16 cellular contexts compared by ENCODE assay signal in genomic region chr10:105258036-105258673, GRCh38.
A peak's percentile ranks its signal among the peaks of the same experiment; 100 is the strongest.
DNase-seq lines count a peak whose midpoint lies in the region; ATAC-seq and TF ChIP-seq lines count a peak whose summit lies in the region.
"Had no signal": no experiment of that assay in that cellular context is flagged by ENCODE, and none has a peak within 500 bp of the region (broad histone marks: within the 10 kb centered on the region; RNA-seq: fewer than 3 reads in every experiment).

No MANE protein-coding gene starts in this region.

- H3K27me3 ChIP-seq in heart left ventricle: no peaks in the 10 kb centered on the region
- H3K27me3 ChIP-seq in esophagus muscularis mucosa: no peaks in the 10 kb centered on the region
- H3K27me3 ChIP-seq in right cardiac atrium (ENCODE audit: control insufficient read depth, insufficient read depth): no peaks in the 10 kb centered on the region
- H3K27me3 ChIP-seq in upper lobe of left lung: no peaks in the 10 kb centered on the region

- DNase-seq in Right ventricle myocardium superior (no peak), heart left ventricle (no peak), esophagus muscularis mucosa (ENCODE audit: extremely low spot score) (peak; percentile 10), right cardiac atrium (no peak), kidney tubule cell (ENCODE audit: low spot score) (peak; percentile 62), upper lobe of left lung (no peak), COLO829 (ENCODE audit: low spot score) (no peak)
- no peak for DNase-seq in stimulated activated CD4-positive, alpha-beta T cell treated with anti-CD3 and anti-CD28 coated beads, Interleukin-4, amount 100 ng/mL, for 4 hours
- DNase-seq: C1 segment of cervical spinal cord; Caco-2; CD4-positive, alpha-beta memory T cell; DMS153; DND-41; GM23248; H7; HCEC 1CT had no signal

- intact Hi-C loops in Right ventricle myocardium superior (cut with DNase I): no loop called here
- intact Hi-C loops in heart left ventricle (cut with DNase I): no loop called here
- intact Hi-C loops in esophagus muscularis mucosa (cut with DNase I): no loop called here
- intact Hi-C loops in right cardiac atrium (cut with DNase I): no loop called here

- no peaks in the 10 kb centered on the region for H3K9me3 ChIP-seq in heart left ventricle
- H3K9me3 ChIP-seq in esophagus muscularis mucosa: no peaks in the 10 kb centered on the region
- H3K9me3 ChIP-seq in right cardiac atrium (ENCODE audit: control insufficient read depth, low read length): no peaks in the 10 kb centered on the region
- no peaks in the 10 kb centered on the region for H3K9me3 ChIP-seq in upper lobe of left lung
- H3K9me3 ChIP-seq: Caco-2 had no signal

- no peak for TF ChIP-seq EP300 in esophagus muscularis mucosa (IDR thresholded peaks at IDR 0.05)
- no peak for TF ChIP-seq EP300 in upper lobe of left lung (IDR thresholded peaks at IDR 0.05)

- 55 to 65% (median 60%) methylated on average over 3 of the region's 3 CpGs for WGBS in heart left ventricle, 4 donors
- WGBS in esophagus muscularis mucosa: 85% methylated on average over 3 of the region's 3 CpGs
- WGBS in right cardiac atrium: 56% methylated on average over 3 of the region's 3 CpGs
- WGBS in upper lobe of left lung, 2 donors: 84 to 87% methylated on average over 3 of the region's 3 CpGs

- H3K36me3 ChIP-seq in heart left ventricle: no peaks in the 10 kb centered on the region
- H3K36me3 ChIP-seq in esophagus muscularis mucosa: no peaks in the 10 kb centered on the region
- no peaks in the 10 kb centered on the region for H3K36me3 ChIP-seq in upper lobe of left lung

- no peak for TF ChIP-seq CTCF in heart left ventricle (IDR thresholded peaks at IDR 0.05)
- TF ChIP-seq CTCF in esophagus muscularis mucosa (IDR thresholded peaks at IDR 0.05): no peak
- no peak for TF ChIP-seq CTCF in upper lobe of left lung (IDR thresholded peaks at IDR 0.05)

- TF ChIP-seq POLR2A in heart left ventricle (IDR thresholded peaks at IDR 0.05) (no peak), esophagus muscularis mucosa (IDR thresholded peaks at IDR 0.05; ENCODE audit: low read depth) (no peak), upper lobe of left lung (IDR thresholded peaks at IDR 0.05) (no peak)

- no peak overlapping the region for H3K4me3 ChIP-seq in heart left ventricle
- H3K4me3 ChIP-seq in esophagus muscularis mucosa: no peak overlapping the region
- no peak overlapping the region for H3K4me3 ChIP-seq in right cardiac atrium (ENCODE audit: low read length)
- no peak overlapping the region for H3K4me3 ChIP-seq in upper lobe of left lung
- H3K4me3 ChIP-seq: GM23248 had no signal

- H3K27ac ChIP-seq in heart left ventricle (no peak overlapping the region), esophagus muscularis mucosa (replicated peaks in 1 of 4) (no peak overlapping the region), right cardiac atrium (ENCODE audit: low read length) (peak overlapping the region; percentile 1), upper lobe of left lung (no peak overlapping the region)
- H3K27ac ChIP-seq: GM23248 had no signal

- no peaks in the 10 kb centered on the region for H3K4me1 ChIP-seq in heart left ventricle
- H3K4me1 ChIP-seq in esophagus muscularis mucosa: peaks cover 0 to 4% (median 0%) of the 10 kb centered on the region in 4 donors
- H3K4me1 ChIP-seq in right cardiac atrium (ENCODE audit: control insufficient read depth, insufficient read depth, low read length): no peaks in the 10 kb centered on the region
- H3K4me1 ChIP-seq in upper lobe of left lung: no peaks in the 10 kb centered on the region

- ATAC-seq in Right ventricle myocardium superior (ENCODE audit: poor library complexity) (peak; percentile 83), heart left ventricle (no peak), right cardiac atrium (peak; percentile 29 to 63), upper lobe of left lung (ENCODE audit: low FRiP score in 2 of 2) (no peak)

Comparison
In these comparisons a context has a peak if more than half of its experiments do, and no peak if none do; other contexts are left out.
1. ATAC-seq: peak in Right ventricle myocardium superior (single experiment) and right cardiac atrium (2 of 2); none in heart left ventricle (0 of 4) and upper lobe of left lung (0 of 2).
2. DNase-seq: peak in esophagus muscularis mucosa (single experiment) and kidney tubule cell (single experiment); none in Right ventricle myocardium superior (single experiment), heart left ventricle (0 of 5), right cardiac atrium (0 of 3), upper lobe of left lung (0 of 2), COLO829 (single experiment) and stimulated activated CD4-positive, alpha-beta T cell treated with anti-CD3 and anti-CD28 coated beads, Interleukin-4, amount 100 ng/mL, for 4 hours (0 of 2).